ENCODE assay signal across 38 cellular contexts in the genomic region with DNA sequence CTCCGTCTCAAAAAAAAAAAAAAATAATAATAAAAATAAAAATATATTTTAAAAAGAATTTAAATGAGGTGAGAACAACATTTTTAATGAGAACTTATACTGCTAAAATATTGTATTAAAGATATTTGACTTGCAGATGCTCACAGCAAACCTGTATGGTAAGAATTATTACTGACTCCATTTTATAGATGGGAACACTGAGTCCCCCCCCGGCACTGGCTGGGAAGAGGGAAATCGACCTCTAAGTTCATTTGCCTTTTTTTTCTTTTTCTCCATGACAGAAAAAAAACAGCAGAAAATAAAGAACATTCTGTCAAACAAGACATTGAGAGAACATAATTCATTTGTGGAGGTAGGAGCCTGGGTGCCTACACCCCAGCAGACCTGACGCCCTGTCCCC. TPM values are rescaled to one million over a fixed set of nuclear protein-coding genes. Genes with fewer than 3 reads are reported as not detected.
"Had no signal": no experiment of that assay in that cellular context is flagged by ENCODE, and none has a peak within 500 bp of the region (broad histone marks: within the 10 kb centered on the region; RNA-seq: fewer than 3 reads in every experiment).

No MANE protein-coding gene starts in this region.

- H3K36me3 ChIP-seq: adrenal gland, colonic mucosa, esophagus squamous epithelium, gastroesophageal sphincter, WERI-Rb-1 had no signal

- H3K4me3 Mint-ChIP-seq: activated B cell treated with CpG ODN at 0.5 μM for 24 hours; activated CD8-positive, alpha-beta T cell treated with anti-CD3 and anti-CD28 coated beads for 36 hours; activated naive CD4-positive, alpha-beta T cell treated with anti-CD3 and anti-CD28 coated beads for 36 hours; activated naive CD4-positive, alpha-beta T cell treated with anti-CD3 and anti-CD28 coated beads, Interleukin-2, amount 50 U/mL, for 24 hours; activated naive CD8-positive, alpha-beta T cell treated with anti-CD3 and anti-CD28 coated beads for 36 hours; activated naive CD8-positive, alpha-beta T cell treated with anti-CD3 and anti-CD28 coated beads, Interleukin-2, amount 50 U/mL, for 24 hours; activated T-cell treated with anti-CD3 and anti-CD28 coated beads, Interleukin-2, amount 50 U/mL, for 4 hours; activated T-helper 1 cell treated with anti-CD3 and anti-CD28 coated beads, Interleukin-12 subunit alpha, Interleukin-12 subunit beta, Interleukin-2, Interleukin-4 antibody, amounts not matched to agents 30 ng/mL and 10 ng/mL and 1 ng/mL, durations not matched to agents 14 hours and 24 hours and 36 hours; T-helper 17 cell; T-helper 2 cell treated with Interferon-gamma antibody and Interleukin-4, amounts not matched to agents 5 μg/mL and 100 μg/mL, for 36 hours had no signal

- H3K4me1 ChIP-seq: adrenal gland, body of pancreas, colonic mucosa, esophagus squamous epithelium, gastroesophageal sphincter had no signal

- ATAC-seq: activated CD4-positive, CD25-positive, alpha-beta regulatory T cell treated with anti-CD3 and anti-CD28 coated beads, Interleukin-2, amount 50 U/mL, for 24 hours; activated CD8-positive, alpha-beta T cell treated with anti-CD3 and anti-CD28 coated beads for 36 hours; activated naive CD8-positive, alpha-beta T cell treated with anti-CD3 and anti-CD28 coated beads, Interleukin-2, amount 50 U/mL, for 24 hours; activated T-cell treated with anti-CD3 and anti-CD28 coated beads, Interleukin-2, amount 50 U/mL, for 4 hours; body of pancreas; gastroesophageal sphincter; T-helper 17 cell had no signal

- H3K27ac ChIP-seq: adrenal gland, body of pancreas, colonic mucosa, epithelial cell of prostate, esophagus squamous epithelium, gastroesophageal sphincter, WERI-Rb-1 had no signal

- H3K27ac Mint-ChIP-seq: activated B cell treated with CpG ODN at 0.5 μM for 24 hours; activated CD8-positive, alpha-beta T cell treated with anti-CD3 and anti-CD28 coated beads for 36 hours; activated naive CD4-positive, alpha-beta T cell treated with anti-CD3 and anti-CD28 coated beads for 36 hours; activated naive CD4-positive, alpha-beta T cell treated with anti-CD3 and anti-CD28 coated beads, Interleukin-2, amount 50 U/mL, for 24 hours; activated naive CD8-positive, alpha-beta T cell treated with anti-CD3 and anti-CD28 coated beads for 36 hours; activated naive CD8-positive, alpha-beta T cell treated with anti-CD3 and anti-CD28 coated beads, Interleukin-2, amount 50 U/mL, for 24 hours; activated T-helper 1 cell treated with anti-CD3 and anti-CD28 coated beads, Interleukin-12 subunit alpha, Interleukin-12 subunit beta, Interleukin-2, Interleukin-4 antibody, amounts not matched to agents 30 ng/mL and 10 ng/mL and 1 ng/mL, durations not matched to agents 14 hours and 24 hours and 36 hours; activated T-helper 2 cell treated with anti-CD3 and anti-CD28 coated beads, Interferon-gamma antibody, Interleukin-2, Interleukin-4, amounts not matched to agents 10 μg/mL and 5 μg/mL and 100 μg/mL, durations not matched to agents 14 hours and 24 hours and 36 hours; T-helper 2 cell treated with Interferon-gamma antibody and Interleukin-4, amounts not matched to agents 5 μg/mL and 100 μg/mL, for 36 hours had no signal

- H3K27me3 ChIP-seq: adrenal gland, body of pancreas, colonic mucosa had no signal

- FAIRE-seq: endometrium, endothelial cell of umbilical vein had no signal

- H3K36me3 Mint-ChIP-seq: activated naive CD4-positive, alpha-beta T cell treated with anti-CD3 and anti-CD28 coated beads, Interleukin-2, amount 50 U/mL, for 24 hours had no signal

- H3K9me3 Mint-ChIP-seq: activated B cell treated with CpG ODN at 0.5 μM for 24 hours; activated CD8-positive, alpha-beta T cell treated with anti-CD3 and anti-CD28 coated beads for 36 hours; activated naive CD4-positive, alpha-beta T cell treated with anti-CD3 and anti-CD28 coated beads for 36 hours; activated naive CD4-positive, alpha-beta T cell treated with anti-CD3 and anti-CD28 coated beads, Interleukin-2, amount 50 U/mL, for 24 hours; activated naive CD8-positive, alpha-beta T cell treated with anti-CD3 and anti-CD28 coated beads for 36 hours; activated naive CD8-positive, alpha-beta T cell treated with anti-CD3 and anti-CD28 coated beads, Interleukin-2, amount 50 U/mL, for 24 hours; activated T-cell treated with anti-CD3 and anti-CD28 coated beads, Interleukin-2, amount 50 U/mL, for 4 hours; activated T-helper 1 cell treated with anti-CD3 and anti-CD28 coated beads, Interleukin-12 subunit alpha, Interleukin-12 subunit beta, Interleukin-2, Interleukin-4 antibody, amounts not matched to agents 30 ng/mL and 10 ng/mL and 1 ng/mL, durations not matched to agents 14 hours and 24 hours and 36 hours; activated T-helper 2 cell treated with anti-CD3 and anti-CD28 coated beads, Interferon-gamma antibody, Interleukin-2, Interleukin-4, amounts not matched to agents 10 μg/mL and 5 μg/mL and 100 μg/mL, durations not matched to agents 14 hours and 24 hours and 36 hours; T-helper 2 cell treated with Interferon-gamma antibody and Interleukin-4, amounts not matched to agents 5 μg/mL and 100 μg/mL, for 36 hours had no signal

- H3K27me3 Mint-ChIP-seq: activated B cell treated with CpG ODN at 0.5 μM for 24 hours; activated CD8-positive, alpha-beta T cell treated with anti-CD3 and anti-CD28 coated beads for 36 hours; activated naive CD4-positive, alpha-beta T cell treated with anti-CD3 and anti-CD28 coated beads, Interleukin-2, amount 50 U/mL, for 24 hours; activated naive CD8-positive, alpha-beta T cell treated with anti-CD3 and anti-CD28 coated beads for 36 hours; activated naive CD8-positive, alpha-beta T cell treated with anti-CD3 and anti-CD28 coated beads, Interleukin-2, amount 50 U/mL, for 24 hours had no signal

- H3K9me3 ChIP-seq: adrenal gland, body of pancreas, colonic mucosa, esophagus squamous epithelium, gastroesophageal sphincter had no signal

- H3K4me3 ChIP-seq: adrenal gland, body of pancreas, colonic mucosa, esophagus squamous epithelium, gastroesophageal sphincter had no signal

- DNase-seq: activated B cell treated with CpG ODN at 0.5 μM for 24 hours; activated CD4-positive, alpha-beta T cell treated with anti-CD3 and anti-CD28 coated beads for 48 hours; activated CD4-positive, alpha-beta T cell treated with anti-CD3 and anti-CD28 coated beads, Interleukin-2, amount 50 U/mL, for 1 hour; activated CD4-positive, alpha-beta T cell treated with anti-CD3 and anti-CD28 coated beads, Interleukin-2, amount 50 U/mL, for 48 hours; activated CD8-positive, alpha-beta memory T cell treated with anti-CD3 and anti-CD28 coated beads for 24 hours; activated CD8-positive, alpha-beta T cell treated with anti-CD3 and anti-CD28 coated beads for 36 hours; activated effector memory CD4-positive, alpha-beta T cell treated with anti-CD3 and anti-CD28 coated beads, Interleukin-2, amount 50 U/mL, for 16 hours; activated naive CD4-positive, alpha-beta T cell treated with anti-CD3 and anti-CD28 coated beads for 36 hours; activated naive CD8-positive, alpha-beta T cell treated with anti-CD3 and anti-CD28 coated beads for 36 hours; activated naive CD8-positive, alpha-beta T cell treated with anti-CD3 and anti-CD28 coated beads, Interleukin-2, amount 50 U/mL, for 24 hours; activated T-cell treated with anti-CD3 and anti-CD28 coated beads, Interleukin-2, amount 50 U/mL, for 4 hours; adrenal gland; amygdala; aorta; body of pancreas; caudate nucleus; colonic mucosa; effector CD8-positive, alpha-beta T cell; esophagus squamous epithelium; foreskin melanocyte; T-helper 1 cell; T-helper 17 cell; T1000; WERI-Rb-1 had no signal

RNA-seq across cellular contexts. Expression of a gene that starts 13.4 kb away (rescaled TPM):
- total RNA-seq: activated B cell treated with CpG ODN at 0.5 μM for 24 hours; activated CD8-positive, alpha-beta T cell treated with anti-CD3 and anti-CD28 coated beads for 36 hours; activated naive CD4-positive, alpha-beta T cell treated with anti-CD3 and anti-CD28 coated beads for 36 hours; activated naive CD8-positive, alpha-beta T cell treated with anti-CD3 and anti-CD28 coated beads for 36 hours; activated T-cell treated with anti-CD3 and anti-CD28 coated beads, Interleukin-2, amount 50 U/mL, for 4 hours; activated T-helper 1 cell treated with anti-CD3 and anti-CD28 coated beads, Interleukin-12 subunit alpha, Interleukin-12 subunit beta, Interleukin-2, Interleukin-4 antibody, amounts not matched to agents 30 ng/mL and 10 ng/mL and 1 ng/mL, durations not matched to agents 14 hours and 24 hours and 36 hours; activated T-helper 2 cell treated with anti-CD3 and anti-CD28 coated beads, Interferon-gamma antibody, Interleukin-2, Interleukin-4, amounts not matched to agents 10 μg/mL and 5 μg/mL and 100 μg/mL, durations not matched to agents 14 hours and 24 hours and 36 hours; adrenal gland; aorta; body of pancreas; colonic mucosa; dermis microvascular lymphatic vessel endothelial cell; endothelial cell of umbilical vein; esophagus squamous epithelium; fibroblast of lung; fibroblast of villous mesenchyme; gastroesophageal sphincter; glomerular endothelial cell had no signal
- polyA plus RNA-seq: adrenal gland, aorta, endothelial cell of umbilical vein, esophagus, fibroblast of lung had no signal

RNA-seq across cellular contexts. Expression of a gene that starts 50.6 kb away (rescaled TPM):
- total RNA-seq: activated T-helper 1 cell treated with anti-CD3 and anti-CD28 coated beads, Interleukin-12 subunit alpha, Interleukin-12 subunit beta, Interleukin-2, Interleukin-4 antibody, amounts not matched to agents 30 ng/mL and 10 ng/mL and 1 ng/mL, durations not matched to agents 14 hours and 24 hours and 36 hours; activated T-helper 2 cell treated with anti-CD3 and anti-CD28 coated beads, Interferon-gamma antibody, Interleukin-2, Interleukin-4, amounts not matched to agents 10 μg/mL and 5 μg/mL and 100 μg/mL, durations not matched to agents 14 hours and 24 hours and 36 hours; body of pancreas; colonic mucosa; dermis microvascular lymphatic vessel endothelial cell; endothelial cell of umbilical vein; esophagus squamous epithelium; fibroblast of lung; fibroblast of villous mesenchyme; glomerular endothelial cell had no signal
- polyA plus RNA-seq: aorta, endothelial cell of umbilical vein, fibroblast of lung had no signal
